Comparison of ENCODE assay signal across 16 cellular contexts in genomic region chr22:25366408-25366807, GRCh38.
"Had no signal": no experiment of that assay in that cellular context is flagged by ENCODE, and none has a peak within 500 bp of the region (broad histone marks: within the 10 kb centered on the region; RNA-seq: fewer than 3 reads in every experiment).

No MANE protein-coding gene starts in this region.

- H3K27ac ChIP-seq: colonic mucosa, foreskin keratinocyte, parathyroid adenoma, thoracic aorta, upper lobe of right lung had no signal

- H3K36me3 ChIP-seq: colonic mucosa, thoracic aorta, upper lobe of right lung had no signal

- H3K9me3 ChIP-seq: colonic mucosa, thoracic aorta, upper lobe of right lung had no signal

- H3K9ac ChIP-seq: parathyroid adenoma had no signal

- H3K4me3 ChIP-seq: colonic mucosa, lung, thoracic aorta, upper lobe of right lung had no signal

- DNase-seq: activated CD4-positive, alpha-beta T cell treated with anti-CD3 and anti-CD28 coated beads for 4 hours; activated CD8-positive, alpha-beta T cell treated with anti-CD3 and anti-CD28 coated beads for 36 hours; activated gamma-delta T cell; activated T-cell treated with anti-CD3 and anti-CD28 coated beads, Interleukin-2, amount 50 U/mL, for 48 hours; caudate nucleus; colonic mucosa; foreskin keratinocyte; head of caudate nucleus; naive B cell; T-helper 9 cell; upper lobe of right lung had no signal

- H3K4me1 ChIP-seq: parathyroid adenoma had no signal

- ATAC-seq: activated CD8-positive, alpha-beta T cell treated with anti-CD3 and anti-CD28 coated beads for 36 hours; activated naive CD4-positive, alpha-beta T cell treated with anti-CD3 and anti-CD28 coated beads, Interleukin-2, amount 50 U/mL, for 72 hours; foreskin keratinocyte; stimulated activated effector memory CD8-positive, alpha-beta T cell treated with anti-CD3 and anti-CD28 coated beads, Interleukin-12 subunit alpha, Interleukin-12 subunit beta, amount 100 ng/mL, for 72 hours had no signal

- H3K27me3 ChIP-seq: colonic mucosa, foreskin keratinocyte, upper lobe of right lung had no signal
